1 cellular context compared by ENCODE assay signal in the genomic region with DNA sequence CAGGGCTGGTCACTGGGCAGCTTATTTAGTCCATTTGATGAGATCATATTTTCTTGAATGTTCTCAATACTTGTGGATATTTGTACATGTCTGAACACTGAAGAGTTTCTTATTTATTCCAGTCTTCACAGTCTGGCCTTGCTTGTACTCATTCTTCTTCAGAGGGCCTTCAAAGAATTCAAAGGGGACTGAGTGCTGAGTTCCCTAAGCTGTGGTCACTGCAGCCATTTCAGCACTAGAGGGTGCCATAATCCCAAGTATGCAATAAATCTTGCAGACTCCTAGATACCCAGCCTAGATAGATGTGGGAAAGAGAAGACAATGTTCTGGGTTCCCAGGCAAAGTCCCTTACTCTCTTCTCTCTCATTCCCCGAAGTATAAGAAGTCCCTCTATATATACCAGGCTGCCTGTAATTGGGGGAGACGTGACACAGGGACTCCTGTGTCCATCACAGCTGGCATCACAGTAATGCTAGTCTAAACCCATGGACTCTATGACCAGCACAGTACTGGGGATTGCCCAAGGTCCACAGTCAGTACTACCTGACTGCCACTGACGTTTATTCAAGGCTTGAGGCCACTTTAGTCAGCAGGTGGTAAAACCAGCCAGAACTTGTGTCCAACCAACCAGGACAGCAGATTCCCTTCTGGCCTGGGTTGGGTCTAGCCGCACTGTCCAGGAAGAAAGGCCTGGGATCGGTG.
TF ChIP-seq lines count a peak whose summit lies in the region.

No MANE protein-coding gene starts in this region.

TF ChIP-seq in endothelial cell of umbilical vein, 7 proteins besides CTCF, POLR2A, EP300 and RAD21:
- no peak for TF ChIP-seq FOS (IDR thresholded peaks at IDR 0.05; ENCODE audit: borderline replicate concordance, insufficient read depth, low read length)
- no peak for TF ChIP-seq MYC (IDR thresholded peaks at IDR 0.05; ENCODE audit: low read depth, low read length)
- TF ChIP-seq EZH2 (IDR thresholded peaks at IDR 0.05; ENCODE audit: borderline replicate concordance, low read depth, low read length, severe bottlenecking): no peak
- TF ChIP-seq, protein P1, sequence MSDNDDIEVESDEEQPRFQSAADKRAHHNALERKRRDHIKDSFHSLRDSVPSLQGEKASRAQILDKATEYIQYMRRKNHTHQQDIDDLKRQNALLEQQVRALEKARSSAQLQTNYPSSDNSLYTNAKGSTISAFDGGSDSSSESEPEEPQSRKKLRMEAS (IDR thresholded peaks at IDR 0.05; ENCODE audit: insufficient read depth, insufficient read length): no peak
